ENCODE assay signal across 14 cellular contexts in the genomic region with DNA sequence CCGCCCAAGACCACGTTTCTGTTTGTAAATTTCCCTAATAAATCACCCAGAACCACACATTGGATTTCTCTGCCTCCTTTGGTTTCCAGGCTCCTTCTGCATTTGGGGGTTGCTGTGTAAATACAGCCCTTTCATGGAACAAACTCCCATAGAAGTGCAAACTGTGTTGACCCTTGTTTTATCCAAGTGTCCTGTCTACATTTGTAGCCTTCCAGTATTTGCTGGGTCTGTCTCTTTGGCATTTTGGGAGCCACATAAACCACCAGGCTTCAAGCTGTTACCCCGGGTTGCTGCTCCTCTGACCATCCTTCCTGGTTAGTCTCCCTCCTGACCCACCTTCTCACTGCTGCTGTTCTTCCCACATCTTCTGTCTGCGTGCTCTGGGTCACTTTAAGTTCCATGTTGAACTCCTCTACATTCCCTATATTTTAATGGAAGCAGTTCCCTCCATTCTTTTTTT. TPM values are rescaled to one million over a fixed set of nuclear protein-coding genes. Genes with fewer than 3 reads are reported as not detected.
DNase-seq lines count a peak whose midpoint lies in the region; ATAC-seq and TF ChIP-seq lines count a peak whose summit lies in the region.
"Had no signal": no experiment of that assay in that cellular context is flagged by ENCODE, and none has a peak within 500 bp of the region (broad histone marks: within the 10 kb centered on the region; RNA-seq: fewer than 3 reads in every experiment).

No MANE protein-coding gene starts in this region.

- ATAC-seq in GM19397 (IDR thresholded peaks at IDR 0.05; ENCODE audit: unreplicated experiment) (no peak), HG03025 (IDR thresholded peaks at IDR 0.05; ENCODE audit: low FRiP score, unreplicated experiment) (no peak), HG02763 (IDR thresholded peaks at IDR 0.05; ENCODE audit: unreplicated experiment) (no peak), HG02759 (IDR thresholded peaks at IDR 0.05; ENCODE audit: unreplicated experiment) (no peak)

- H3K27ac ChIP-seq in HEK293 (ENCODE audit: extremely low read depth, low read depth, low read length) (peak overlapping the region; percentile 35), angular gyrus (ENCODE audit: low read depth, low read length) (peak overlapping the region; percentile 44), hepatocyte (peak overlapping the region; percentile 92), smooth muscle cell (ENCODE audit: low read depth) (peak overlapping the region; percentile 98)
- H3K27ac ChIP-seq: neutrophil had no signal

- no peaks in the 10 kb centered on the region for H3K9me3 ChIP-seq in HEK293 (ENCODE audit: control insufficient read depth, insufficient read depth, low read depth, low read length)
- no peaks in the 10 kb centered on the region for H3K9me3 ChIP-seq in hepatocyte (ENCODE audit: low read depth)
- H3K9me3 ChIP-seq in smooth muscle cell (replicated peaks; ENCODE audit: low read depth) = no peaks in the 10 kb centered on the region
- H3K9me3 ChIP-seq: neutrophil, testis had no signal

- DNase-seq in hepatocyte (ENCODE audit: low spot score) = no peak
- no peak for DNase-seq in smooth muscle cell (lab: John Stamatoyannopoulos, UW; ENCODE audit: unreplicated experiment)
- DNase-seq: activated CD4-positive, alpha-beta T cell treated with anti-CD3 and anti-CD28 coated beads, Interleukin-2, amount 50 U/mL, for 48 hours; activated naive CD8-positive, alpha-beta T cell treated with anti-CD3 and anti-CD28 coated beads for 36 hours; NCI-H1417 treated with DMSO at 0.1 percent for 48 hours; T-helper 1 cell; testis had no signal

- H4K20me1 ChIP-seq in hepatocyte (ENCODE audit: insufficient read depth, poor library complexity, severe bottlenecking) (no peaks in the 10 kb centered on the region), smooth muscle cell (ENCODE audit: low read depth) (no peaks in the 10 kb centered on the region)

- H3K4me2 ChIP-seq in hepatocyte (peak overlapping the region; percentile 27), smooth muscle cell (peak overlapping the region; percentile 41)

- H3K9ac ChIP-seq in smooth muscle cell (ENCODE audit: low read depth) = peak overlapping the region; percentile 87

- WGBS in hepatocyte (ENCODE audit: low lambda C conversion rate, missing lambda C conversion rate) = 73% methylated on average over 4 of the region's 4 CpGs
- 49% methylated on average over 4 of the region's 4 CpGs for WGBS in smooth muscle cell (ENCODE audit: low lambda C conversion rate)

- CTCF ChIA-PET in HEK293 (lab: Yijun Ruan, JAX) = interaction anchor here (0.6 to 0.8 kb wide), 3 partner anchors 43 to 779 kb away, joined by 3 to 5 read pairs (median 4); no protein-coding TSS in a partner anchor

- no peaks in the 10 kb centered on the region for H3K9me2 ChIP-seq in hepatocyte (replicated peaks; ENCODE audit: insufficient read depth)

- TF ChIP-seq CTCF in HEK293 (tag by site-specific recombination; IDR thresholded peaks at IDR 0.05) = no peak
- TF ChIP-seq CTCF in hepatocyte (IDR thresholded peaks at IDR 0.05; ENCODE audit: poor library complexity) = no peak
- TF ChIP-seq CTCF in smooth muscle cell (IDR thresholded peaks at IDR 0.05; ENCODE audit: borderline replicate concordance, insufficient read depth, poor library complexity, severe bottlenecking) = no peak

- no peaks in the 10 kb centered on the region for H3K36me3 ChIP-seq in HEK293 (ENCODE audit: control insufficient read depth in 2 of 2, insufficient read depth in 1 of 2, low read length in 2 of 2)
- H3K36me3 ChIP-seq in hepatocyte (replicated peaks; ENCODE audit: insufficient read depth, low read depth) = no peaks in the 10 kb centered on the region
- no peaks in the 10 kb centered on the region for H3K36me3 ChIP-seq in smooth muscle cell (ENCODE audit: low read depth)
- H3K36me3 ChIP-seq: neutrophil had no signal

- H3K79me2 ChIP-seq in hepatocyte (no peaks in the 10 kb centered on the region), smooth muscle cell (ENCODE audit: low read depth) (no peaks in the 10 kb centered on the region)

- H3K4me1 ChIP-seq in HEK293 (ENCODE audit: control insufficient read depth, insufficient read depth, low read length) (peaks cover 5% of the 10 kb centered on the region; the same call in 1 of the 2 replicates), hepatocyte (ENCODE audit: insufficient read depth) (peaks cover 15% of the 10 kb centered on the region), smooth muscle cell (ENCODE audit: low read depth) (peaks cover 13% of the 10 kb centered on the region)

- no peaks in the 10 kb centered on the region for H3K27me3 ChIP-seq in hepatocyte
- H3K27me3 ChIP-seq in smooth muscle cell (ENCODE audit: low read depth) = no peaks in the 10 kb centered on the region
- H3K27me3 ChIP-seq: neutrophil, testis had no signal

- H2AFZ ChIP-seq in hepatocyte = no peak overlapping the region
- H2AFZ ChIP-seq in smooth muscle cell (ENCODE audit: low read depth) = no peak overlapping the region

- peaks cover 15% of the 10 kb centered on the region for H3F3A ChIP-seq in smooth muscle cell (ENCODE audit: low read depth)

- no peak overlapping the region for H3K4me3 ChIP-seq in HEK293 (ENCODE audit: low read depth, low read length)
- no peak overlapping the region for H3K4me3 ChIP-seq in hepatocyte
- H3K4me3 ChIP-seq in smooth muscle cell = no peak overlapping the region
- H3K4me3 ChIP-seq: testis had no signal

- POLR2A ChIA-PET in HEK293 (lab: Yijun Ruan, JAX) = interaction anchor here (0.6 kb wide), 1 partner anchor 32 kb away, joined by 3 read pairs; no protein-coding TSS in a partner anchor

TF ChIP-seq in HEK293, 187 proteins besides CTCF, POLR2A, EP300 and RAD21:
- TF ChIP-seq PRDM1 (tag by site-specific recombination; IDR thresholded peaks at IDR 0.05) (no peak), SP7 (tag by site-specific recombination; IDR thresholded peaks at IDR 0.05) (0 out of 2 replicates have a peak, but pooled peaks have one; percentile 14)
- TF ChIP-seq, protein P1, sequence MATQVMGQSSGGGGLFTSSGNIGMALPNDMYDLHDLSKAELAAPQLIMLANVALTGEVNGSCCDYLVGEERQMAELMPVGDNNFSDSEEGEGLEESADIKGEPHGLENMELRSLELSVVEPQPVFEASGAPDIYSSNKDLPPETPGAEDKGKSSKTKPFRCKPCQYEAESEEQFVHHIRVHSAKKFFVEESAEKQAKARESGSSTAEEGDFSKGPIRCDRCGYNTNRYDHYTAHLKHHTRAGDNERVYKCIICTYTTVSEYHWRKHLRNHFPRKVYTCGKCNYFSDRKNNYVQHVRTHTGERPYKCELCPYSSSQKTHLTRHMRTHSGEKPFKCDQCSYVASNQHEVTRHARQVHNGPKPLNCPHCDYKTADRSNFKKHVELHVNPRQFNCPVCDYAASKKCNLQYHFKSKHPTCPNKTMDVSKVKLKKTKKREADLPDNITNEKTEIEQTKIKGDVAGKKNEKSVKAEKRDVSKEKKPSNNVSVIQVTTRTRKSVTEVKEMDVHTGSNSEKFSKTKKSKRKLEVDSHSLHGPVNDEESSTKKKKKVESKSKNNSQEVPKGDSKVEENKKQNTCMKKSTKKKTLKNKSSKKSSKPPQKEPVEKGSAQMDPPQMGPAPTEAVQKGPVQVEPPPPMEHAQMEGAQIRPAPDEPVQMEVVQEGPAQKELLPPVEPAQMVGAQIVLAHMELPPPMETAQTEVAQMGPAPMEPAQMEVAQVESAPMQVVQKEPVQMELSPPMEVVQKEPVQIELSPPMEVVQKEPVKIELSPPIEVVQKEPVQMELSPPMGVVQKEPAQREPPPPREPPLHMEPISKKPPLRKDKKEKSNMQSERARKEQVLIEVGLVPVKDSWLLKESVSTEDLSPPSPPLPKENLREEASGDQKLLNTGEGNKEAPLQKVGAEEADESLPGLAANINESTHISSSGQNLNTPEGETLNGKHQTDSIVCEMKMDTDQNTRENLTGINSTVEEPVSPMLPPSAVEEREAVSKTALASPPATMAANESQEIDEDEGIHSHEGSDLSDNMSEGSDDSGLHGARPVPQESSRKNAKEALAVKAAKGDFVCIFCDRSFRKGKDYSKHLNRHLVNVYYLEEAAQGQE (tag by site-specific recombination; IDR thresholded peaks at IDR 0.05) = 0 out of 2 replicates have a peak, but pooled peaks have one; percentile 12
TF ChIP-seq in HEK293: peak in this region for 2.

RNA-seq across cellular contexts. Expression of a gene that starts 7.6 kb away (rescaled TPM):
- total RNA-seq in hepatocyte (17.1 and 30.8 TPM in 2 replicates), smooth muscle cell (35.9 and 36.5 TPM in 2 replicates)
- polyA plus RNA-seq in hepatocyte (27.4 and 28.4 TPM in 2 replicates), smooth muscle cell (46.2 and 67.6 TPM in 2 replicates)

Comparison
In these comparisons a context has a peak if more than half of its experiments do, and no peak if none do; other contexts are left out.
1. H3K27ac ChIP-seq: peak in every context shown above with its lines; median percentile 98 in smooth muscle cell; 92 in hepatocyte; 44 in angular gyrus; 35 in HEK293.